22 cellular contexts compared by ENCODE assay signal in genomic region chr6:16080204-16080603, GRCh38.
"Had no signal": no experiment of that assay in that cellular context is flagged by ENCODE, and none has a peak within 500 bp of the region (broad histone marks: within the 10 kb centered on the region; RNA-seq: fewer than 3 reads in every experiment).

No MANE protein-coding gene starts in this region.

- H3K9me3 ChIP-seq: esophagus muscularis mucosa, gastroesophageal sphincter, heart left ventricle, left lung had no signal

- H3K27me3 ChIP-seq: esophagus muscularis mucosa, gastroesophageal sphincter, heart left ventricle, hepatocyte, left lung had no signal

- DNase-seq: dermis blood vessel endothelial cell; dorsolateral prefrontal cortex; effector CD4-positive, alpha-beta T cell; effector memory CD4-positive, alpha-beta T cell; foreskin keratinocyte; heart left ventricle; hypothalamus; immature natural killer cell; islet precursor cell; kidney; kidney glomerular epithelial cell; left lung; left ventricle myocardium superior; mammary epithelial cell; mesendoderm; midbrain; naive B cell had no signal

- H3K4me3 ChIP-seq: coronary artery, dorsolateral prefrontal cortex, esophagus muscularis mucosa, gastroesophageal sphincter, heart left ventricle, hepatocyte, left lung, lung had no signal

- H3K4me1 ChIP-seq: esophagus muscularis mucosa, foreskin keratinocyte, gastroesophageal sphincter, heart left ventricle, left lung had no signal

- ATAC-seq: foreskin keratinocyte, gastroesophageal sphincter, heart left ventricle, left lung, left ventricle myocardium superior had no signal

- H3K27ac ChIP-seq: coronary artery, dorsolateral prefrontal cortex, esophagus muscularis mucosa, foreskin keratinocyte, gastroesophageal sphincter, heart left ventricle, hepatocyte, left lung had no signal

- H3K36me3 ChIP-seq: esophagus muscularis mucosa, gastroesophageal sphincter, heart left ventricle, left lung had no signal
